Comparison of ENCODE assay signal across 20 cellular contexts in genomic region chr7:66052447-66052846, GRCh38. TPM values are rescaled to one million over a fixed set of nuclear protein-coding genes. Genes with fewer than 3 reads are reported as not detected.
DNase-seq lines count a peak whose midpoint lies in the region; ATAC-seq, FAIRE-seq and TF ChIP-seq lines count a peak whose summit lies in the region.
"Had no signal": no experiment of that assay in that cellular context is flagged by ENCODE, and none has a peak within 500 bp of the region (broad histone marks: within the 10 kb centered on the region; RNA-seq: fewer than 3 reads in every experiment).

No MANE protein-coding gene starts in this region.

- TF ChIP-seq CTCF in MCF 10A (IDR thresholded peaks at IDR 0.05; ENCODE audit: unreplicated experiment) (no peak), breast epithelium (IDR thresholded peaks at IDR 0.05) (no peak), K562 (IDR thresholded peaks at IDR 0.05 in 2 of 3, conservative IDR thresholded peaks at IDR 0.05 in 1 of 3; ENCODE audit: insufficient read depth in 2 of 3, low read depth in 1 of 3, low read length in 3 of 3) (no peak), liver (IDR thresholded peaks at IDR 0.05; ENCODE audit: low read depth, low read length, missing input control) (no peak)

- no peaks in the 10 kb centered on the region for H3K36me3 Mint-ChIP-seq in MCF 10A (ENCODE audit: insufficient read depth, unreplicated experiment)
- H3K36me3 Mint-ChIP-seq: CD4-positive, CD25-positive, alpha-beta regulatory T cell; CD8-positive, alpha-beta memory T cell had no signal

- H3K4me3 Mint-ChIP-seq in MCF 10A (ENCODE audit: unreplicated experiment): no peak overlapping the region
- H3K4me3 Mint-ChIP-seq: CD4-positive, CD25-positive, alpha-beta regulatory T cell; CD8-positive, alpha-beta memory T cell; H9 had no signal

- H3K9ac ChIP-seq in K562 (ENCODE audit: insufficient read depth in 1 of 2, low read depth in 2 of 2, low read length in 2 of 2): peak overlapping the region in 1 of 2 experiments; percentile 19; a peak in 1 of 4 replicates
- H3K9ac ChIP-seq in liver (ENCODE audit: low read depth in 1 of 2, low read length in 2 of 2): no peak overlapping the region

- in situ Hi-C loops in K562 (cut with MboI): no loop called here

- ATAC-seq in K562: no peak
- ATAC-seq: GM12878 had no signal

- no peak for DNase-seq in MCF 10A (ENCODE audit: unreplicated experiment)
- DNase-seq in breast epithelium (ENCODE audit: low spot score in 2 of 2): no peak
- DNase-seq in K562 (ENCODE audit: extremely low read depth in 1 of 4, low spot score in 3 of 4): no peak
- no peak for DNase-seq in ecto neural progenitor cell (ENCODE audit: low spot score)
- DNase-seq in central memory CD4-positive, alpha-beta T cell: no peak
- DNase-seq in superior temporal gyrus (ENCODE audit: extremely low spot score): no peak
- DNase-seq: BE2C; C1 segment of cervical spinal cord; CD4-positive, CD25-positive, alpha-beta regulatory T cell; CD8-positive, alpha-beta memory T cell; COR-L47; DMS 273 treated with DMSO at 0.1 percent for 48 hours; DMS53; DND-41; EL; H9 had no signal

- peak overlapping the region; percentile 12; the same call in 1 of the 2 replicates for H2AFZ ChIP-seq in K562 (ENCODE audit: low read depth, low read length)

- no peaks in the 10 kb centered on the region for H3K9me3 ChIP-seq in breast epithelium
- H3K9me3 ChIP-seq in K562 (replicated peaks; ENCODE audit: control insufficient read depth, insufficient read depth, low read depth, low read length): no peaks in the 10 kb centered on the region
- no peaks in the 10 kb centered on the region for H3K9me3 ChIP-seq in liver (ENCODE audit: control insufficient read depth in 4 of 4, low read length in 3 of 4)
- H3K9me3 ChIP-seq: BE2C had no signal

- no peaks in the 10 kb centered on the region for H3K27me3 Mint-ChIP-seq in MCF 10A (ENCODE audit: insufficient read depth, unreplicated experiment)
- H3K27me3 Mint-ChIP-seq: CD4-positive, CD25-positive, alpha-beta regulatory T cell; CD8-positive, alpha-beta memory T cell had no signal

- H3K27ac ChIP-seq in breast epithelium (no peak overlapping the region), K562 (ENCODE audit: extremely low read depth, low read depth, low read length) (no peak overlapping the region), liver (ENCODE audit: low read depth in 1 of 2, low read length in 2 of 2) (no peak overlapping the region)
- H3K27ac ChIP-seq: 22Rv1 had no signal

- no peak for TF ChIP-seq RAD21 in K562 (CRISPR knock-in tag; conservative IDR thresholded peaks at IDR 0.05 in 1 of 2, IDR thresholded peaks at IDR 0.05 in 1 of 2)
- no peak for TF ChIP-seq RAD21 in liver (IDR thresholded peaks at IDR 0.05)

- no peaks in the 10 kb centered on the region for H4K20me1 ChIP-seq in K562 (replicated peaks; ENCODE audit: control insufficient read depth, insufficient read depth, low read length)

- peak overlapping the region; percentile 51 for H3K27ac Mint-ChIP-seq in MCF 10A (ENCODE audit: low read depth, unreplicated experiment)
- H3K27ac Mint-ChIP-seq: H9 had no signal

- CTCF ChIA-PET in MCF 10A (lab: Yijun Ruan, JAX): interaction anchor here (1.6 kb wide), 1 partner anchor 22 kb away, joined by 11 read pairs; no protein-coding TSS in a partner anchor
- CTCF ChIA-PET in K562 (lab: Yijun Ruan, JAX; ENCODE audit: low intra/inter-chr PET ratio): no interaction called here

- no peaks in the 10 kb centered on the region for H3K9me3 Mint-ChIP-seq in MCF 10A (ENCODE audit: unreplicated experiment)
- H3K9me3 Mint-ChIP-seq: CD4-positive, CD25-positive, alpha-beta regulatory T cell; CD8-positive, alpha-beta memory T cell; H9 had no signal

- no peak for FAIRE-seq in K562 (lab: Jason Lieb, UNC)
- FAIRE-seq: GM12878, H1 had no signal

- BruUV-seq in MCF 10A (replicated peaks; lab: Mats Ljungman, UMichigan): no TSS peak
- no TSS peak for BruUV-seq in K562 (replicated peaks; lab: Mats Ljungman, UMichigan)

- H3K4me1 ChIP-seq in breast epithelium: no peaks in the 10 kb centered on the region
- no peaks in the 10 kb centered on the region for H3K4me1 ChIP-seq in K562 (replicated peaks in 1 of 2; ENCODE audit: control insufficient read depth in 2 of 2, insufficient read depth in 2 of 2, low read length in 2 of 2)
- H3K4me1 ChIP-seq in liver (ENCODE audit: control insufficient read depth in 4 of 4, insufficient read depth in 4 of 4, low read length in 3 of 4): peaks cover 0 to 4% (median 0%) of the 10 kb centered on the region in 4 donors

- H3K36me3 ChIP-seq in breast epithelium (no peaks in the 10 kb centered on the region), K562 (ENCODE audit: control insufficient read depth, insufficient read depth, low read length) (no peaks in the 10 kb centered on the region), liver (ENCODE audit: control insufficient read depth in 4 of 4, insufficient read depth in 3 of 4, low read depth in 1 of 4, low read length in 3 of 4) (no peaks in the 10 kb centered on the region)
- H3K36me3 ChIP-seq: BE2C had no signal

- H3K4me3 ChIP-seq in breast epithelium: no peak overlapping the region
- no peak overlapping the region for H3K4me3 ChIP-seq in K562
- no peak overlapping the region for H3K4me3 ChIP-seq in liver (ENCODE audit: low read depth in 1 of 3, low read length in 3 of 3)
- H3K4me3 ChIP-seq: GM12878 had no signal

- POLR2A ChIA-PET in MCF 10A (lab: Yijun Ruan, JAX): interaction anchor here (0.6 to 1.9 kb wide), 7 partner anchors 19 to 1170 kb away, joined by 3 to 10 read pairs (median 5); partner anchors contain the start of gene ASL
- POLR2A ChIA-PET in K562 (lab: Yijun Ruan, JAX): interaction anchor here (1.2 kb wide), 1 partner anchor 18 kb away, joined by 3 read pairs; no protein-coding TSS in a partner anchor

- H3K4me1 Mint-ChIP-seq in MCF 10A (ENCODE audit: insufficient read depth, unreplicated experiment): peaks cover 28% of the 10 kb centered on the region

- H3K9me1 ChIP-seq in K562 (ENCODE audit: control insufficient read depth, insufficient read depth, low read length): no peaks in the 10 kb centered on the region

- 35% methylated on average over 6 of the region's 6 CpGs for WGBS in K562 (ENCODE audit: insufficient coverage, low coverage, missing lambda C conversion rate)
- WGBS in liver: 65% methylated on average over 6 of the region's 6 CpGs

- intact Hi-C loops in MCF 10A (cut with micrococcal nuclease) (no loop called here), breast epithelium (cut with DNase I; ENCODE audit: low total_unique reads) (no loop called here), K562 (cut with micrococcal nuclease) (no loop called here)

- no peaks in the 10 kb centered on the region for H3K79me2 ChIP-seq in K562 (ENCODE audit: control insufficient read depth, insufficient read depth, low read length)

- no peak for TF ChIP-seq POLR2A in breast epithelium (IDR thresholded peaks at IDR 0.05)
- TF ChIP-seq POLR2A in K562 (conservative IDR thresholded peaks at IDR 0.05): no peak

- H3K4me2 ChIP-seq in K562 (ENCODE audit: insufficient read depth, low read length): no peak overlapping the region

- TF ChIP-seq EP300 in K562 (IDR thresholded peaks at IDR 0.05; ENCODE audit: low read length): no peak

- no peaks in the 10 kb centered on the region for H3K27me3 ChIP-seq in breast epithelium
- no peaks in the 10 kb centered on the region for H3K27me3 ChIP-seq in K562 (ENCODE audit: control insufficient read depth in 2 of 2, insufficient read depth in 2 of 2, low read length in 2 of 2)
- H3K27me3 ChIP-seq in liver (ENCODE audit: control insufficient read depth in 4 of 4, insufficient read depth in 4 of 4, low read length in 3 of 4): no peaks in the 10 kb centered on the region
- H3K27me3 ChIP-seq: BE2C had no signal

TF ChIP-seq in K562, 482 proteins besides CTCF, POLR2A, EP300 and RAD21 (continues in another document):
- TF ChIP-seq JUN (IDR thresholded peaks at IDR 0.05; ENCODE audit: borderline replicate concordance, low read depth, low read length) (no peak), JUN (CRISPR knock-in tag; IDR thresholded peaks at IDR 0.05; ENCODE audit: borderline replicate concordance) (no peak)

RNA-seq across cellular contexts. Expression of gene ASL, which starts 23.2 kb away (rescaled TPM):
- 53.6 and 56.5 TPM in 2 replicates for total RNA-seq in MCF 10A (2022)
- total RNA-seq in breast epithelium: 10 to 100 TPM; 31.9 to 39.8 (median 33.1) TPM
- 69.1 and 204 TPM in 2 replicates for total RNA-seq in K562 (2011; cell fraction: chromatin; rRNA removed; ENCODE audit: low replicate concordance)
- 167 and 171 TPM in 2 replicates for total RNA-seq in K562 (2011; cell fraction: nucleolus; rRNA removed)
- 96.8 and 112 TPM in 2 replicates for total RNA-seq in K562 (2011; cell fraction: nucleoplasm; rRNA removed)
- total RNA-seq in K562 (2014; rRNA removed): 67.0 and 70.1 TPM in 2 replicates
- total RNA-seq in K562 (2014; rRNA removed; fragmentation: Illumina TruSeq; extraction: Trizol): 10.8 and 19.3 TPM in 2 replicates
- 27.8 and 28.7 TPM in 2 replicates for total RNA-seq in K562 (2015; rRNA removed; fragmentation: Illumina TruSeq; extraction: Trizol)
- total RNA-seq in K562 (2021): 58.3 and 58.6 TPM in 2 replicates
- polyA plus RNA-seq in K562 (2011; rRNA removed): 34.6 and 41.4 TPM in 2 replicates
- polyA plus RNA-seq in K562 (2011; cell fraction: cytosol; rRNA removed): 30.9 and 78.0 TPM in 2 replicates
- 122 and 199 TPM in 2 replicates for polyA plus RNA-seq in K562 (2011; cell fraction: nucleus; rRNA removed)
- polyA plus RNA-seq in K562 (2012): 57.1 and 57.6 TPM in 2 replicates
- polyA plus RNA-seq in K562 (2014; fragmentation: Illumina TruSeq; extraction: Trizol): 33.3 and 49.0 TPM in 2 replicates
- 1 to 10 TPM; 2.6 to 5.5 TPM for polyA plus RNA-seq in K562 (2014; fragmentation: Nextera tagmentation; extraction: Ambion mirVana)
- polyA plus RNA-seq in K562 (2014; rRNA removed): 57.7 and 61.4 TPM in 2 replicates
- 8.3 and 18.5 TPM in 2 replicates for polyA minus RNA-seq in K562 (2011; rRNA and poly(A)+ RNA removed)
- polyA minus RNA-seq in K562 (2011; cell fraction: cytosol; rRNA and poly(A)+ RNA removed): 13.8 and 20.6 TPM in 2 replicates
- polyA minus RNA-seq in K562 (2011; cell fraction: nucleus; rRNA and poly(A)+ RNA removed): 29.8 and 34.1 TPM in 2 replicates
- 100 to 1,000 TPM in 1 of 2 donors, 10 to 100 TPM in 1; 60.3 to 272 TPM for total RNA-seq in liver
- polyA plus RNA-seq in liver: 100 to 1,000 TPM; 234 to 270 TPM
